In genomic region chr6:87586371-87587077, GRCh38 we compare ENCODE assay signal across 17 cellular contexts. TPM values are rescaled to one million over a fixed set of nuclear protein-coding genes. Genes with fewer than 3 reads are reported as not detected.
DNase-seq lines count a peak whose midpoint lies in the region; ATAC-seq and TF ChIP-seq lines count a peak whose summit lies in the region.
"Had no signal": no experiment of that assay in that cellular context is flagged by ENCODE, and none has a peak within 500 bp of the region (broad histone marks: within the 10 kb centered on the region; RNA-seq: fewer than 3 reads in every experiment).

No MANE protein-coding gene starts in this region.

- peaks cover 33% of the 10 kb centered on the region for H3K36me3 ChIP-seq in CD4-positive, CD25-positive, alpha-beta regulatory T cell (ENCODE audit: control insufficient read depth, insufficient read depth, low read length)
- H3K36me3 ChIP-seq in GM23248 (ENCODE audit: low read depth) = peaks cover 29% of the 10 kb centered on the region
- peaks cover 0 to 20% of the 10 kb centered on the region in 2 donors for H3K36me3 ChIP-seq in adrenal gland (replicated peaks in 1 of 2)
- no peaks in the 10 kb centered on the region for H3K36me3 ChIP-seq in hepatocyte (replicated peaks; ENCODE audit: insufficient read depth, low read depth)

- peak overlapping the region in 3 of 4 donors; percentile 4 to 70 (median 56) for H3K4me3 Mint-ChIP-seq in CD4-positive, CD25-positive, alpha-beta regulatory T cell
- H3K4me3 Mint-ChIP-seq: B cell; CD8-positive, alpha-beta T cell; H9 had no signal

- peaks cover 35% of the 10 kb centered on the region for H3K36me3 Mint-ChIP-seq in CD4-positive, CD25-positive, alpha-beta regulatory T cell

- DNase-seq in CD4-positive, CD25-positive, alpha-beta regulatory T cell = no peak
- no peak for DNase-seq in GM23248
- DNase-seq in adrenal gland = peak in 3 of 7 donors; percentile 31 to 56 (median 34)
- DNase-seq in hepatocyte (ENCODE audit: low spot score) = no peak
- no peak for DNase-seq in DMS 273 (lab: John Stamatoyannopoulos, UW; ENCODE audit: unreplicated experiment)
- no peak for DNase-seq in DMS153 (lab: John Stamatoyannopoulos, UW)
- DNase-seq in HuH-7.5 (ENCODE audit: low spot score) = no peak
- no peak for DNase-seq in AG08395 (ENCODE audit: low spot score)
- DNase-seq: ACHN; C1 segment of cervical spinal cord; CD8-positive, alpha-beta T cell; COR-L47; GOT3; H9 had no signal

- ATAC-seq in CD4-positive, CD25-positive, alpha-beta regulatory T cell (ENCODE audit: low read depth in 2 of 2) = no peak
- ATAC-seq: CD8-positive, alpha-beta T cell; GM12878 had no signal

- no peaks in the 10 kb centered on the region for H3K27me3 ChIP-seq in CD4-positive, CD25-positive, alpha-beta regulatory T cell (ENCODE audit: control insufficient read depth, insufficient read depth, low read length)
- H3K27me3 ChIP-seq in GM23248 (replicated peaks; ENCODE audit: insufficient read depth) = no peaks in the 10 kb centered on the region
- no peaks in the 10 kb centered on the region for H3K27me3 ChIP-seq in adrenal gland
- H3K27me3 ChIP-seq in hepatocyte = no peaks in the 10 kb centered on the region

- H3K27me3 Mint-ChIP-seq in CD4-positive, CD25-positive, alpha-beta regulatory T cell = no peaks in the 10 kb centered on the region
- H3K27me3 Mint-ChIP-seq: B cell had no signal

- H2AFZ ChIP-seq in GM23248 (no peak overlapping the region), hepatocyte (no peak overlapping the region)

- H3K9me2 ChIP-seq in GM23248 (ENCODE audit: insufficient read depth) (no peaks in the 10 kb centered on the region), hepatocyte (replicated peaks; ENCODE audit: insufficient read depth) (no peaks in the 10 kb centered on the region)

- no peak for TF ChIP-seq CTCF in adrenal gland (IDR thresholded peaks at IDR 0.05)
- no peak for TF ChIP-seq CTCF in hepatocyte (IDR thresholded peaks at IDR 0.05; ENCODE audit: poor library complexity)

- H3K9me3 Mint-ChIP-seq in CD4-positive, CD25-positive, alpha-beta regulatory T cell = peaks cover 0 to 2% (median 0%) of the 10 kb centered on the region in 7 donors
- H3K9me3 Mint-ChIP-seq: CD8-positive, alpha-beta T cell; H9 had no signal

- peak overlapping the region; percentile 99 for H3K4me3 ChIP-seq in CD4-positive, CD25-positive, alpha-beta regulatory T cell (ENCODE audit: low read depth, low read length)
- H3K4me3 ChIP-seq in GM23248 (no peak overlapping the region), adrenal gland (no peak overlapping the region), hepatocyte (no peak overlapping the region)

- H3K4me1 ChIP-seq in CD4-positive, CD25-positive, alpha-beta regulatory T cell (ENCODE audit: control insufficient read depth, insufficient read depth, low read length, poor library complexity, severe bottlenecking) = peaks cover 50% of the 10 kb centered on the region
- H3K4me1 ChIP-seq in GM23248 (ENCODE audit: insufficient read depth) (peaks cover 30% of the 10 kb centered on the region), adrenal gland (replicated peaks in 1 of 2) (peaks cover 37 to 60% of the 10 kb centered on the region in 2 donors), hepatocyte (ENCODE audit: insufficient read depth) (peaks cover 35% of the 10 kb centered on the region)

- H3K79me2 ChIP-seq in GM23248 (ENCODE audit: insufficient read depth) = peaks cover 99% of the 10 kb centered on the region
- peaks cover 95% of the 10 kb centered on the region for H3K79me2 ChIP-seq in hepatocyte

- in situ Hi-C loops in GM23248 (cut with MboI) = no loop called here

- intact Hi-C loops in adrenal gland (cut with DNase I) = no loop called here

- H3F3A ChIP-seq in GM23248 (ENCODE audit: insufficient read depth) = peaks cover 6% of the 10 kb centered on the region; the same call in 1 of the 2 replicates

- no peak overlapping the region for H3K9ac ChIP-seq in GM23248
- H3K9ac ChIP-seq: KMS-11 had no signal

- H3K27ac ChIP-seq in CD4-positive, CD25-positive, alpha-beta regulatory T cell (ENCODE audit: insufficient read depth, low read length, poor library complexity, severe bottlenecking) = peak overlapping the region; percentile 14
- no peak overlapping the region for H3K27ac ChIP-seq in GM23248
- H3K27ac ChIP-seq in adrenal gland = peak overlapping the region in 3 of 5 donors; percentile 29 to 57 (median 36)
- H3K27ac ChIP-seq in hepatocyte = no peak overlapping the region
- H3K27ac ChIP-seq: KMS-11 had no signal

- H3K27ac Mint-ChIP-seq in CD4-positive, CD25-positive, alpha-beta regulatory T cell = no peak overlapping the region
- H3K27ac Mint-ChIP-seq: B cell; CD8-positive, alpha-beta T cell; H9 had no signal

- WGBS in GM23248 (ENCODE audit: low coverage in 1 of 2, low lambda C conversion rate in 2 of 2, missing lambda C conversion rate in 2 of 2), 2 experiments = 88 to 91% methylated on average over 8 of the region's 8 CpGs
- WGBS in adrenal gland, 4 donors = 56 to 64% (median 59%) methylated on average over 8 of the region's 8 CpGs
- 97% methylated on average over 8 of the region's 8 CpGs for WGBS in hepatocyte (ENCODE audit: low lambda C conversion rate, missing lambda C conversion rate)

- no peaks in the 10 kb centered on the region for H3K9me3 ChIP-seq in CD4-positive, CD25-positive, alpha-beta regulatory T cell (ENCODE audit: control insufficient read depth in 2 of 2, low read length in 2 of 2)
- H3K9me3 ChIP-seq in GM23248 (ENCODE audit: low read depth) = no peaks in the 10 kb centered on the region
- no peaks in the 10 kb centered on the region for H3K9me3 ChIP-seq in adrenal gland (replicated peaks in 1 of 3)
- H3K9me3 ChIP-seq in hepatocyte (ENCODE audit: low read depth) = no peaks in the 10 kb centered on the region

- 0 out of 2 replicates have a peak, but pooled peaks cover 3% of the 10 kb centered on the region for H4K20me1 ChIP-seq in GM23248 (ENCODE audit: insufficient read depth)
- peaks cover 26% of the 10 kb centered on the region for H4K20me1 ChIP-seq in hepatocyte (ENCODE audit: insufficient read depth, poor library complexity, severe bottlenecking)

- H3K4me1 Mint-ChIP-seq in CD4-positive, CD25-positive, alpha-beta regulatory T cell = peaks cover 33 to 93% (median 76%) of the 10 kb centered on the region in 4 donors

- H3K4me2 ChIP-seq in GM23248 (ENCODE audit: unreplicated experiment) (peak overlapping the region; percentile 0), hepatocyte (peak overlapping the region; percentile 94)
- H3K4me2 ChIP-seq: KMS-11 had no signal

- TF ChIP-seq POLR2A in adrenal gland (IDR thresholded peaks at IDR 0.05) = no peak

RNA-seq across cellular contexts. Expression of gene RARS2, which starts 3.3 kb away (rescaled TPM):
- 34.0 TPM for total RNA-seq in CD4-positive, CD25-positive, alpha-beta regulatory T cell
- polyA plus RNA-seq in CD4-positive, CD25-positive, alpha-beta regulatory T cell = 10 to 100 TPM; 34.8 to 44.7 (median 42.8) TPM
- total RNA-seq in GM23248 (2014; rRNA removed; shearing (Covaris generic)) = 38.7 and 44.1 TPM in 2 replicates
- polyA plus RNA-seq in GM23248 (2016; fragmentation: Nextera tagmentation; extraction: Ambion mirVana) (77.0 and 77.3 TPM in 2 replicates), adrenal gland (10 to 100 TPM; 26.1 to 92.8 (median 33.4) TPM), hepatocyte (64.2 and 75.0 TPM in 2 replicates)
- total RNA-seq in adrenal gland (10 to 100 TPM; 37.0 to 80.8 (median 60.5) TPM), hepatocyte (53.2 and 55.7 TPM in 2 replicates)

RNA-seq across cellular contexts. Expression of gene ORC3, which starts 3.4 kb away (rescaled TPM):
- total RNA-seq in CD4-positive, CD25-positive, alpha-beta regulatory T cell = 17.8 TPM
- polyA plus RNA-seq in CD4-positive, CD25-positive, alpha-beta regulatory T cell = 10 to 100 TPM; 32.2 to 49.3 (median 40.3) TPM
- total RNA-seq in GM23248 (2014; rRNA removed; shearing (Covaris generic)) = 34.7 and 35.3 TPM in 2 replicates
- polyA plus RNA-seq in GM23248 (2016; fragmentation: Nextera tagmentation; extraction: Ambion mirVana) = 32.4 and 34.4 TPM in 2 replicates
- total RNA-seq in adrenal gland = 10 to 100 TPM; 21.1 to 47.3 (median 30.6) TPM
- polyA plus RNA-seq in adrenal gland = 10 to 100 TPM; 24.4 to 51.4 (median 27.5) TPM
- 24.2 and 27.5 TPM in 2 replicates for total RNA-seq in hepatocyte
- polyA plus RNA-seq in hepatocyte = 19.6 and 20.9 TPM in 2 replicates

Comparison
In these comparisons a context has a peak if more than half of its experiments do, and no peak if none do; other contexts are left out.
1. H3K27ac ChIP-seq: peak in CD4-positive, CD25-positive, alpha-beta regulatory T cell (single experiment) and adrenal gland (3 of 5); none in GM23248 (single experiment) and hepatocyte (single experiment).